18 cellular contexts compared by ENCODE assay signal in the genomic region with DNA sequence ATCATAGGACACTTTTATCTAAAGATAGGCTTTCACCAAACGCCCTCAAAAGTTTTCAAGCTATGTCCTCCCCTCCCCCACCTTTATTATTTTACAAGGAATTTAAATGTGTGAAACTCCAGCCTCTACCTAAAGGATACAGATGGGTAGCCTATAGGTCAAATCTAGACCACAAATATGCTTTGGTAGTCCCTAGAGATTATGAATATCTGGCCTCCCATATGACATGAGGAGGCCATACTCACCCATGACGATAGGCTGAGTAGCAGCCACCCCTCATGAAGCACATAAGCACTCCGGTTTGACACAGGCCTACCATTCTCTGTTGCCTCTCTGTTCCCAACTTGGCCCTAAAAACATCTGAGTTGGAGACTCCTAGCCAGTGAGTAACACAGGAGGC. TPM values are rescaled to one million over a fixed set of nuclear protein-coding genes. Genes with fewer than 3 reads are reported as not detected.
DNase-seq lines count a peak whose midpoint lies in the region; ATAC-seq, FAIRE-seq and TF ChIP-seq lines count a peak whose summit lies in the region.
"Had no signal": no experiment of that assay in that cellular context is flagged by ENCODE, and none has a peak within 500 bp of the region (broad histone marks: within the 10 kb centered on the region; RNA-seq: fewer than 3 reads in every experiment).

No MANE protein-coding gene starts in this region.

- peak overlapping the region; percentile 79; the same call in 1 of the 2 replicates for H3K4me2 ChIP-seq in MM.1S (ENCODE audit: low read depth, low read length)
- H3K4me2 ChIP-seq: PC-9 had no signal

- peaks cover 10% of the 10 kb centered on the region for H3F3A ChIP-seq in MM.1S (ENCODE audit: insufficient read depth, low read length)

- peak; percentile 14 for FAIRE-seq in GM12892 (lab: Jason Lieb, UNC)

- H3K9ac ChIP-seq in MM.1S (ENCODE audit: low read length): no peak overlapping the region

- H3K9me3 ChIP-seq in MM.1S (replicated peaks; ENCODE audit: insufficient read depth, low read length) (no peaks in the 10 kb centered on the region), sigmoid colon (no peaks in the 10 kb centered on the region)
- H3K9me3 ChIP-seq: MG63, SJCRH30 had no signal

- no peak for ATAC-seq in activated T-cell treated with anti-CD3 and anti-CD28 coated beads, Interleukin-2, amount 50 U/mL, for 72 hours (replicated peaks in 1 of 2)
- no peak for ATAC-seq in HG03521 (IDR thresholded peaks at IDR 0.05; ENCODE audit: unreplicated experiment)

- intact Hi-C loops in sigmoid colon (cut with DNase I): no loop called here

- H3K4me3 ChIP-seq in MM.1S (ENCODE audit: low read length) (no peak overlapping the region), choroid plexus epithelial cell (ENCODE audit: low read depth, low read length) (no peak overlapping the region), sigmoid colon (no peak overlapping the region)
- H3K4me3 ChIP-seq: MG63, PC-9, SJCRH30 had no signal

- H3K4me1 Mint-ChIP-seq in activated T-cell treated with anti-CD3 and anti-CD28 coated beads, Interleukin-2, amount 50 U/mL, for 72 hours (ENCODE audit: low read depth): peaks cover 18% of the 10 kb centered on the region

- no peak overlapping the region for H3K27ac Mint-ChIP-seq in activated T-cell treated with anti-CD3 and anti-CD28 coated beads, Interleukin-2, amount 50 U/mL, for 72 hours

- TF ChIP-seq CTCF in MM.1S (IDR thresholded peaks at IDR 0.05; ENCODE audit: low read length) (no peak), choroid plexus epithelial cell (conservative IDR thresholded peaks at IDR 0.05; ENCODE audit: low read depth, low read length) (no peak), sigmoid colon (IDR thresholded peaks at IDR 0.05) (no peak)

- H3K36me3 ChIP-seq in MM.1S (replicated peaks; ENCODE audit: insufficient read depth, low read length) (no peaks in the 10 kb centered on the region), sigmoid colon (peaks cover 0 to 6% (median 0%) of the 10 kb centered on the region in 4 donors)
- H3K36me3 ChIP-seq: SJCRH30 had no signal

- DNase-seq in GM12892 (ENCODE audit: insufficient read length) (no peak), MM.1S (no peak), choroid plexus epithelial cell (ENCODE audit: low read depth) (peak; percentile 77), sigmoid colon (no peak), NCI-H69 (lab: John Stamatoyannopoulos, UW) (no peak)
- DNase-seq in activated T-cell treated with anti-CD3 and anti-CD28 coated beads, Interleukin-2, amount 50 U/mL, for 72 hours: no peak
- DNase-seq in activated CD4-positive, alpha-beta T cell treated with anti-CD3 and anti-CD28 coated beads for 4 hours: no peak
- DNase-seq: COR-L47, DMS153, KG1, MG63, NCI-H1105 treated with DMSO at 0.1 percent for 48 hours, NCI-H187, NCI-H345, NCI-H526, PC-9, SJCRH30 had no signal

- H3K9me2 ChIP-seq in MM.1S (replicated peaks; ENCODE audit: insufficient read depth, low read length): no peaks in the 10 kb centered on the region

- H2AFZ ChIP-seq in MM.1S (ENCODE audit: low read length): no peak overlapping the region
- H2AFZ ChIP-seq: PC-9 had no signal

- H3K27ac ChIP-seq in MM.1S (ENCODE audit: low read length) (no peak overlapping the region), sigmoid colon (peak overlapping the region in 3 of 4 donors; percentile 47 to 82 (median 75))
- H3K27ac ChIP-seq: PC-9, SJCRH30 had no signal

- H3K27me3 Mint-ChIP-seq in activated T-cell treated with anti-CD3 and anti-CD28 coated beads, Interleukin-2, amount 50 U/mL, for 72 hours (ENCODE audit: low read depth): no peaks in the 10 kb centered on the region

- H4K20me1 ChIP-seq in MM.1S (ENCODE audit: insufficient read depth, low read length): no peaks in the 10 kb centered on the region

- WGBS in sigmoid colon, 2 donors: 87 to 91% methylated on average over 3 of the region's 3 CpGs

- H3K4me3 Mint-ChIP-seq in activated T-cell treated with anti-CD3 and anti-CD28 coated beads, Interleukin-2, amount 50 U/mL, for 72 hours: no peak overlapping the region

- H3K4me1 ChIP-seq in MM.1S (ENCODE audit: low read length) (peaks cover 19% of the 10 kb centered on the region), sigmoid colon (peaks cover 0 to 79% (median 73%) of the 10 kb centered on the region in 4 donors)
- H3K4me1 ChIP-seq: SJCRH30 had no signal

- H3K27me3 ChIP-seq in MM.1S (replicated peaks; ENCODE audit: insufficient read depth, low read length) (no peaks in the 10 kb centered on the region), sigmoid colon (no peaks in the 10 kb centered on the region)
- H3K27me3 ChIP-seq: MG63, SJCRH30 had no signal

- H3K36me3 Mint-ChIP-seq in activated T-cell treated with anti-CD3 and anti-CD28 coated beads, Interleukin-2, amount 50 U/mL, for 72 hours (ENCODE audit: insufficient read depth in 2 of 2): peaks cover 0 to 2% of the 10 kb centered on the region in 2 donors

- peaks cover 11% of the 10 kb centered on the region; the same call in 1 of the 2 replicates for H3K79me2 ChIP-seq in MM.1S (ENCODE audit: low read length)

- H3K9me3 Mint-ChIP-seq in activated T-cell treated with anti-CD3 and anti-CD28 coated beads, Interleukin-2, amount 50 U/mL, for 72 hours: no peaks in the 10 kb centered on the region

- no peak for TF ChIP-seq EP300 in sigmoid colon (IDR thresholded peaks at IDR 0.05)

- TF ChIP-seq POLR2A in GM12892 (IDR thresholded peaks at IDR 0.05; ENCODE audit: low read depth, low read length) (no peak), sigmoid colon (IDR thresholded peaks at IDR 0.05) (no peak)

RNA-seq across cellular contexts. Expression of a gene that starts 11.9 kb away (rescaled TPM):
- polyA plus RNA-seq in GM12892 (2012; ENCODE audit: missing spikeins): 26.4 TPM
- total RNA-seq in sigmoid colon: 10 to 100 TPM; 23.2 to 39.2 (median 34.9) TPM
- polyA plus RNA-seq in sigmoid colon: 10 to 100 TPM in 2 of 3 donors, 1 to 10 TPM in 1; 7.8 to 60.8 (median 17.3) TPM
- total RNA-seq in activated T-cell treated with anti-CD3 and anti-CD28 coated beads, Interleukin-2, amount 50 U/mL, for 72 hours: 10 to 100 TPM; 32.5 to 37.3 TPM
